In the genomic region with DNA sequence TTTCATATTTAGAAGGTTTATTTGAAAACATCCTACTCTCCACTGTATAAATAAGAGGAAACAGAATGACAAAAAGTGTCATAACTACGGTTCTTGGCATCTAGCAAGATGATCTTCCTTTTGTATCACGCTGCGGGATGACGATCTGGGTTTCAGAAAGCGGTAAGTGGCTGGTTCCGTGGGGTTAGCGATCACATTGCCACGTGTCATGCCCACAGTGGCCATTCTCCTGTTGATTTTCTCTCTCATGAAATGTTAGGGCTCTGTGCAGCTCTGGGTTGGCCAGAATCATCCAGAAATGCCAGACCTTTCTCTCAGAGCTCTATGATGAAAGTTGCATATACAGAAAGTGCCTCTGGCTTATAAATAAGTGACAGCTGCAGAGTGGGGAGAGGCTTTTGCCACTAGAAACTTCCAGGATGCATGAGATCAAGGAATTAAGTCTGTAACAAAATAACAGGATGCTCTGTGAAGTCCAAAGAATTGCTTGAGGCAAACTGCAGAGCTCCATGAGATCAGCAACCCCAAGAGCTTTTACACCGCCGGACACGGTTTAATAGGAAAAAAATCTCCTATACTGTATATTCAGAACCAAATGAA, we compare ENCODE assay signal across 19 cellular contexts.
DNase-seq lines count a peak whose midpoint lies in the region; ATAC-seq lines count a peak whose summit lies in the region.
"Had no signal": no experiment of that assay in that cellular context is flagged by ENCODE, and none has a peak within 500 bp of the region (broad histone marks: within the 10 kb centered on the region; RNA-seq: fewer than 3 reads in every experiment).

No MANE protein-coding gene starts in this region.

- H3K4me3 ChIP-seq in SJCRH30 (peak overlapping the region; percentile 7), skeletal muscle tissue (ENCODE audit: low read length in 3 of 3) (no peak overlapping the region), MG63 (no peak overlapping the region)
- H3K4me3 ChIP-seq: HAP-1, uterus had no signal

- H3K9me3 ChIP-seq in SJCRH30 (replicated peaks) (no peaks in the 10 kb centered on the region), skeletal muscle tissue (ENCODE audit: control insufficient read depth in 3 of 3, low read length in 3 of 3) (no peaks in the 10 kb centered on the region), MG63 (no peaks in the 10 kb centered on the region)
- H3K9me3 ChIP-seq: Caco-2, HAP-1, uterus had no signal

- peak; percentile 49 for DNase-seq in NCI-H446 treated with DMSO at 0.1 percent for 48 hours (lab: John Stamatoyannopoulos, UW)
- no peak for DNase-seq in NCI-H446 (lab: John Stamatoyannopoulos, UW)
- peak; percentile 78 to 95 for DNase-seq in SJCRH30
- DNase-seq in foreskin melanocyte = peak; percentile 56
- DNase-seq in MG63 = no peak
- DNase-seq: 8988T; activated CD4-positive, CD25-positive, alpha-beta regulatory T cell treated with anti-CD3 and anti-CD28 coated beads, Interleukin-2, amount 50 U/mL, for 72 hours; activated naive CD8-positive, alpha-beta T cell treated with anti-CD3 and anti-CD28 coated beads for 36 hours; Caco-2; kidney glomerular epithelial cell; NCI-H1105; NCI-H2081 treated with DMSO at 0.1 percent for 48 hours; NCI-H510A; stimulated activated CD4-positive, alpha-beta T cell treated with anti-CD3 and anti-CD28 coated beads, Interleukin-4, amount 100 ng/mL, for 1 hour; uterus had no signal

- ATAC-seq in HG03378 (IDR thresholded peaks at IDR 0.05; ENCODE audit: unreplicated experiment) (no peak), GM19397 (IDR thresholded peaks at IDR 0.05; ENCODE audit: unreplicated experiment) (no peak)

- H3K9ac ChIP-seq in skeletal muscle tissue (ENCODE audit: low read depth in 1 of 3, low read length in 3 of 3) = peak overlapping the region in 1 of 3 donors; percentile 57

- peak overlapping the region; percentile 99 for H3K27ac ChIP-seq in SJCRH30
- peak overlapping the region; percentile 59 for H3K27ac ChIP-seq in skeletal muscle tissue (ENCODE audit: low read depth, low read length)

- H3K4me1 ChIP-seq in SJCRH30 = peaks cover 64% of the 10 kb centered on the region
- H3K4me1 ChIP-seq in skeletal muscle tissue (ENCODE audit: control insufficient read depth in 3 of 3, insufficient read depth in 3 of 3, low read length in 3 of 3) = peaks cover 44 to 79% (median 79%) of the 10 kb centered on the region in 3 donors
- H3K4me1 ChIP-seq: HAP-1 had no signal

- H3K36me3 ChIP-seq in SJCRH30 = 0 out of 2 replicates have a peak, but pooled peaks cover 2% of the 10 kb centered on the region
- H3K36me3 ChIP-seq in skeletal muscle tissue (ENCODE audit: control insufficient read depth in 3 of 3, insufficient read depth in 3 of 3, low read length in 3 of 3) = peaks cover 0 to 4% (median 2%) of the 10 kb centered on the region in 3 donors
- H3K36me3 ChIP-seq in MG63 = peaks cover 2% of the 10 kb centered on the region
- H3K36me3 ChIP-seq: HAP-1, uterus had no signal

- H3K27me3 ChIP-seq in SJCRH30 = no peaks in the 10 kb centered on the region
- H3K27me3 ChIP-seq in skeletal muscle tissue (ENCODE audit: control insufficient read depth in 3 of 3, insufficient read depth in 3 of 3, low read length in 3 of 3) = no peaks in the 10 kb centered on the region
- H3K27me3 ChIP-seq in MG63 = no peaks in the 10 kb centered on the region
- H3K27me3 ChIP-seq: uterus had no signal

Comparison
In these comparisons a context has a peak if more than half of its experiments do, and no peak if none do; other contexts are left out.
1. DNase-seq: peak in NCI-H446 treated with DMSO at 0.1 percent for 48 hours (single experiment), SJCRH30 (2 of 2) and foreskin melanocyte (single experiment); none in NCI-H446 (0 of 2) and MG63 (single experiment).